Comparison of ENCODE assay signal across 17 cellular contexts in genomic region chr1:62159940-62160348, GRCh38. TPM values are rescaled to one million over a fixed set of nuclear protein-coding genes. Genes with fewer than 3 reads are reported as not detected.
DNase-seq lines count a peak whose midpoint lies in the region; ATAC-seq, FAIRE-seq and TF ChIP-seq lines count a peak whose summit lies in the region.
"Had no signal": no experiment of that assay in that cellular context is flagged by ENCODE, and none has a peak within 500 bp of the region (broad histone marks: within the 10 kb centered on the region; RNA-seq: fewer than 3 reads in every experiment).

No MANE protein-coding gene starts in this region.

- RAD21 ChIA-PET in GM12878 (lab: Charles Lee; ENCODE audit: unreplicated experiment): interaction anchor here (0.7 to 0.9 kb wide), 3 partner anchors 10 to 25 kb away, joined by 3 to 4 read pairs (median 3); no protein-coding TSS in a partner anchor

- no peaks in the 10 kb centered on the region for H3K79me2 ChIP-seq in GM12878 (ENCODE audit: control insufficient read depth, insufficient read depth, low read length)
- H3K79me2 ChIP-seq in HepG2 (ENCODE audit: insufficient read depth, low read length): no peaks in the 10 kb centered on the region

- H3K9me3 ChIP-seq in GM12878 (replicated peaks; ENCODE audit: control insufficient read depth, insufficient read depth, low read length) (no peaks in the 10 kb centered on the region), esophagus squamous epithelium (no peaks in the 10 kb centered on the region), HepG2 (ENCODE audit: low read length) (no peaks in the 10 kb centered on the region), left lung (no peaks in the 10 kb centered on the region)
- H3K9me3 ChIP-seq: thoracic aorta had no signal

- DNase-seq in GM12878 (ENCODE audit: low read depth, low spot score): no peak
- DNase-seq in OCI-M1 (lab: John Stamatoyannopoulos, UW): no peak
- DNase-seq in esophagus squamous epithelium (lab: John Stamatoyannopoulos, UW): no peak
- DNase-seq in HepG2 (ENCODE audit: low spot score): no peak
- no peak for DNase-seq in left lung
- DNase-seq: activated naive CD4-positive, alpha-beta T cell treated with anti-CD3 and anti-CD28 coated beads, Interleukin-2, amount 10 ng/mL, durations not matched to agents 7 days and 5 days; GM23248; naive thymus-derived CD8-positive, alpha-beta T cell; NCI-H1436; NCI-H524 had no signal

- in situ Hi-C loops in GM12878 (cut with MboI): no loop called here
- in situ Hi-C loops in HepG2 (cut with HindIII; ENCODE audit: extremely low pct_ligation_motif_present, low pct_unique_long_range_greater_than_20kb): no loop called here

- H3K27ac ChIP-seq in GM12878 (ENCODE audit: control insufficient read depth, insufficient read depth) (no peak overlapping the region), esophagus squamous epithelium (no peak overlapping the region), HepG2 (ENCODE audit: extremely low read length, insufficient read depth, low read length) (no peak overlapping the region), left lung (no peak overlapping the region)
- H3K27ac ChIP-seq: GM23248, thoracic aorta, VCaP had no signal

- SMC1A ChIA-PET in GM12878 (lab: Charles Lee; ENCODE audit: uncharacterized antibody, unreplicated experiment): interaction anchor here (1.5 kb wide), 1 partner anchor 16 kb away, joined by 4 read pairs; no protein-coding TSS in a partner anchor

- peaks cover 6% of the 10 kb centered on the region for H3K4me1 ChIP-seq in GM12878 (ENCODE audit: control insufficient read depth, insufficient read depth, low read length)
- no peaks in the 10 kb centered on the region for H3K4me1 ChIP-seq in esophagus squamous epithelium
- H3K4me1 ChIP-seq in HepG2 (ENCODE audit: insufficient read depth, low read length): peaks cover 3% of the 10 kb centered on the region; the same call in 1 of the 2 replicates
- no peaks in the 10 kb centered on the region for H3K4me1 ChIP-seq in left lung

- H4K20me1 ChIP-seq in GM12878 (ENCODE audit: control insufficient read depth, insufficient read depth): no peaks in the 10 kb centered on the region
- no peaks in the 10 kb centered on the region for H4K20me1 ChIP-seq in HepG2 (ENCODE audit: insufficient read depth, low read length)

- POLR2A ChIA-PET in GM12878 (lab: Charles Lee): interaction anchor here (0.6 kb wide), 2 partner anchors 12 to 532 kb away, joined by 3 read pairs; no protein-coding TSS in a partner anchor
- POLR2A ChIA-PET in HepG2 (lab: Yijun Ruan, JAX): no interaction called here

- ATAC-seq in GM18861 (IDR thresholded peaks at IDR 0.05; ENCODE audit: unreplicated experiment) (peak; percentile 82), GM21447 (IDR thresholded peaks at IDR 0.05; ENCODE audit: unreplicated experiment) (peak; percentile 76), HG03108 (IDR thresholded peaks at IDR 0.05; ENCODE audit: unreplicated experiment) (peak; percentile 82), GM12878 (peak; percentile 85), HepG2 (no peak), left lung (no peak)
- ATAC-seq: K562; naive thymus-derived CD8-positive, alpha-beta T cell had no signal

- H3K36me3 ChIP-seq in GM12878 (ENCODE audit: control insufficient read depth in 2 of 2, insufficient read depth in 2 of 2, low read length in 1 of 2) (no peaks in the 10 kb centered on the region), esophagus squamous epithelium (peaks cover 0 to 71% (median 0%) of the 10 kb centered on the region in 3 donors), HepG2 (replicated peaks in 1 of 2; ENCODE audit: control insufficient read depth in 1 of 2, insufficient read depth in 2 of 2, low read length in 2 of 2) (no peaks in the 10 kb centered on the region), left lung (peaks cover 0 to under 1% of the 10 kb centered on the region in 2 donors)
- H3K36me3 ChIP-seq: thoracic aorta had no signal

- no peak for TF ChIP-seq POLR2A in GM12878 (IDR thresholded peaks at IDR 0.05; ENCODE audit: low read depth, low read length)
- no peak for TF ChIP-seq POLR2A in esophagus squamous epithelium (IDR thresholded peaks at IDR 0.05)
- no peak for TF ChIP-seq POLR2A in HepG2 (IDR thresholded peaks at IDR 0.05; ENCODE audit: insufficient read depth in 1 of 2, low read depth in 2 of 2, low read length in 2 of 2)

- CTCF ChIA-PET in GM12878 (lab: Yijun Ruan, JAX): interaction anchor here (0.6 to 1.6 kb wide), 5 partner anchors 16 to 62 kb away, joined by 3 to 11 read pairs (median 7); no protein-coding TSS in a partner anchor
- CTCF ChIA-PET in HepG2 (lab: Yijun Ruan, JAX; ENCODE audit: low intra/inter-chr PET ratio, low total read pairs): no interaction called here

- no peak for TF ChIP-seq EP300 in GM12878 (IDR thresholded peaks at IDR 0.05; ENCODE audit: borderline replicate concordance in 1 of 2, control insufficient read depth in 1 of 2, low read depth in 2 of 2, low read length in 2 of 2)
- TF ChIP-seq EP300 in HepG2 (IDR thresholded peaks at IDR 0.05; ENCODE audit: low read depth in 2 of 2, low read length in 2 of 2): no peak
- TF ChIP-seq EP300 in HepG2 (CRISPR knock-in tag; IDR thresholded peaks at IDR 0.05; ENCODE audit: borderline replicate concordance): no peak

- no peaks in the 10 kb centered on the region for H3K27me3 ChIP-seq in GM12878 (replicated peaks in 1 of 2; ENCODE audit: control insufficient read depth in 2 of 2, insufficient read depth in 2 of 2, low read length in 1 of 2)
- no peaks in the 10 kb centered on the region for H3K27me3 ChIP-seq in esophagus squamous epithelium
- H3K27me3 ChIP-seq in HepG2 (ENCODE audit: control insufficient read depth in 1 of 2, insufficient read depth in 2 of 2, low read length in 2 of 2): no peaks in the 10 kb centered on the region
- no peaks in the 10 kb centered on the region for H3K27me3 ChIP-seq in left lung

- peak overlapping the region; percentile 63 for H2AFZ ChIP-seq in GM12878 (ENCODE audit: control insufficient read depth, low read depth, low read length)
- H2AFZ ChIP-seq in HepG2 (ENCODE audit: low read length): no peak overlapping the region
- H2AFZ ChIP-seq: GM23248 had no signal

- H3K4me3 ChIP-seq in GM12878: no peak overlapping the region
- no peak overlapping the region for H3K4me3 ChIP-seq in esophagus squamous epithelium
- no peak overlapping the region for H3K4me3 ChIP-seq in HepG2 (replicated peaks in 1 of 3; ENCODE audit: insufficient read depth in 1 of 3, low read depth in 2 of 3, low read length in 3 of 3)
- H3K4me3 ChIP-seq in left lung: no peak overlapping the region
- H3K4me3 ChIP-seq: GM23248, K562, thoracic aorta had no signal

- intact Hi-C loops in GM12878 (cut with micrococcal nuclease; ENCODE audit: unreplicated experiment) (no loop called here), esophagus squamous epithelium (cut with DNase I) (no loop called here), HepG2 (cut with micrococcal nuclease; ENCODE audit: unreplicated experiment) (no loop called here), left lung (cut with DNase I) (no loop called here)

- no peak for TF ChIP-seq CTCF in GM12878 (IDR thresholded peaks at IDR 0.05 in 2 of 3, conservative IDR thresholded peaks at IDR 0.05 in 1 of 3; ENCODE audit: control insufficient read depth in 2 of 3, extremely low read depth in 1 of 3, insufficient read depth in 1 of 3, low read depth in 3 of 3, low read length in 3 of 3)
- TF ChIP-seq CTCF in esophagus squamous epithelium (IDR thresholded peaks at IDR 0.05): no peak
- no peak for TF ChIP-seq CTCF in HepG2 (CRISPR knock-in tag; IDR thresholded peaks at IDR 0.05)
- no peak for TF ChIP-seq CTCF in left lung (IDR thresholded peaks at IDR 0.05)

- TF ChIP-seq RAD21 in GM12878 (IDR thresholded peaks at IDR 0.05; ENCODE audit: insufficient read depth, low read depth, low read length) (no peak), HepG2 (CRISPR knock-in tag; IDR thresholded peaks at IDR 0.05) (no peak)

- BruUV-seq in GM12878 (replicated peaks; lab: Mats Ljungman, UMichigan) (no TSS peak), HepG2 (replicated peaks; lab: Mats Ljungman, UMichigan) (no TSS peak)

- no peak overlapping the region for H3K9ac ChIP-seq in GM12878 (ENCODE audit: control insufficient read depth, insufficient read depth, low read length)
- no peak overlapping the region for H3K9ac ChIP-seq in HepG2 (ENCODE audit: insufficient read depth, low read depth, low read length)
- H3K9ac ChIP-seq: GM23248 had no signal

- FAIRE-seq in GM12878 (lab: Jason Lieb, UNC) (no peak), HepG2 (lab: Jason Lieb, UNC) (no peak)
- FAIRE-seq: K562 had no signal

- 12% methylated on average over 6 of the region's 6 CpGs for WGBS in GM12878 (ENCODE audit: insufficient coverage, insufficient replicate concordance, low lambda C conversion rate, missing lambda C conversion rate)
- 70 to 75% methylated on average over 6 of the region's 6 CpGs for WGBS in esophagus squamous epithelium, 2 donors
- WGBS in HepG2 (ENCODE audit: low lambda C conversion rate): 95% methylated on average over 5 of the region's 6 CpGs

- H3K4me2 ChIP-seq in GM12878 (ENCODE audit: control insufficient read depth, insufficient read depth) (peak overlapping the region; percentile 61), HepG2 (ENCODE audit: low read depth, low read length) (no peak overlapping the region)

RNA-seq across cellular contexts. Expression of gene L1TD1, which starts 34.7 kb away (rescaled TPM):
- total RNA-seq in GM12878 (2013; cell fraction: nucleolus; rRNA removed): not detected in 2 replicates
- total RNA-seq in GM12878 (2014; rRNA removed): not detected in 2 replicates
- total RNA-seq in GM12878 (2014; rRNA removed; fragmentation: Illumina TruSeq; extraction: Trizol): not detected in 2 replicates
- total RNA-seq in GM12878 (2021): 0.24 and 0.31 TPM in 2 replicates
- polyA plus RNA-seq in GM12878 (2011; ENCODE audit: low read depth): not detected
- polyA plus RNA-seq in GM12878 (2011; rRNA removed): not detected in 2 replicates
- polyA plus RNA-seq in GM12878 (2011; cell fraction: cytosol; rRNA removed): not detected in 2 replicates
- polyA plus RNA-seq in GM12878 (2011; cell fraction: nucleus; rRNA removed): not detected in 2 replicates
- 0.03 TPM in 1 of 2 replicates, not detected in the other for polyA plus RNA-seq in GM12878 (2012)
- not detected in 2 replicates for polyA plus RNA-seq in GM12878 (2014; fragmentation: Illumina TruSeq; extraction: Trizol)
- not detected for polyA plus RNA-seq in GM12878 (2014; fragmentation: Nextera tagmentation; extraction: Ambion mirVana)
- polyA plus RNA-seq in GM12878 (2014; rRNA removed): not detected in 2 replicates
- under 1 TPM; 0.07 to 0.21 TPM for polyA plus RNA-seq in GM12878 (2016; fragmentation: Nextera tagmentation; extraction: Ambion mirVana)
- 0.05 TPM in 1 of 2 replicates, not detected in the other for polyA minus RNA-seq in GM12878 (2011; rRNA and poly(A)+ RNA removed)
- not detected in 2 replicates for polyA minus RNA-seq in GM12878 (2011; cell fraction: cytosol; rRNA and poly(A)+ RNA removed)
- polyA minus RNA-seq in GM12878 (2011; cell fraction: nucleus; rRNA and poly(A)+ RNA removed): not detected in 2 replicates
- total RNA-seq in esophagus squamous epithelium: under 1 TPM in 2 of 4 donors, not detected in 2; under 0.01 to 0.08 TPM
- total RNA-seq in HepG2 (2016; rRNA removed; fragmentation: Illumina TruSeq; extraction: Trizol): not detected in 2 replicates
- not detected in 2 replicates for total RNA-seq in HepG2 (2016; cell fraction: cytosol; rRNA removed; fragmentation: Illumina TruSeq; extraction: Trizol; ENCODE audit: low read depth)
- total RNA-seq in HepG2 (2016; cell fraction: insoluble cytoplasmic fraction; rRNA removed; fragmentation: Illumina TruSeq; extraction: Trizol): not detected in 2 replicates
- total RNA-seq in HepG2 (2016; cell fraction: membrane; rRNA removed; fragmentation: Illumina TruSeq; extraction: Trizol): not detected in 2 replicates
- not detected in 2 replicates for total RNA-seq in HepG2 (2016; cell fraction: nucleus; rRNA removed; fragmentation: Illumina TruSeq; extraction: Trizol)
- not detected in 2 replicates for polyA plus RNA-seq in HepG2 (2011; rRNA removed)
- not detected in 2 replicates for polyA plus RNA-seq in HepG2 (2011; cell fraction: cytosol; rRNA removed)
- 0.03 TPM in 1 of 2 replicates, not detected in the other for polyA plus RNA-seq in HepG2 (2011; cell fraction: nucleus; rRNA removed)
- not detected in 2 replicates for polyA plus RNA-seq in HepG2 (2012)
- not detected in 2 replicates for polyA plus RNA-seq in HepG2 (2016; cell fraction: cytosol; fragmentation: Illumina TruSeq; extraction: Trizol; ENCODE audit: low read depth)
- not detected in 2 replicates for polyA plus RNA-seq in HepG2 (2016; cell fraction: insoluble cytoplasmic fraction; fragmentation: Illumina TruSeq; extraction: Trizol; ENCODE audit: low read depth)
- polyA plus RNA-seq in HepG2 (2016; cell fraction: membrane; fragmentation: Illumina TruSeq; extraction: Trizol; ENCODE audit: low read depth): not detected in 2 replicates
- polyA plus RNA-seq in HepG2 (2016; cell fraction: nucleus; fragmentation: Illumina TruSeq; extraction: Trizol; ENCODE audit: insufficient read depth, low read depth): not detected in 2 replicates
- polyA minus RNA-seq in HepG2 (2011; rRNA and poly(A)+ RNA removed; ENCODE audit: low replicate concordance): not detected in 2 replicates
- polyA minus RNA-seq in HepG2 (2011; cell fraction: cytosol; rRNA and poly(A)+ RNA removed): not detected in 2 replicates
- polyA minus RNA-seq in HepG2 (2011; cell fraction: nucleus; rRNA and poly(A)+ RNA removed): not detected in 2 replicates
- total RNA-seq in left lung: 1 to 10 TPM in 1 of 2 donors, under 1 TPM in 1; 0.93 to 1.3 TPM
- total RNA-seq: naive thymus-derived CD8-positive, alpha-beta T cell; pulmonary artery endothelial cell had no signal
- polyA plus RNA-seq: K562; naive thymus-derived CD8-positive, alpha-beta T cell had no signal

Comparison
In these comparisons a context has a peak if more than half of its experiments do, and no peak if none do; other contexts are left out.
1. ATAC-seq: peak in GM18861 (single experiment), GM21447 (single experiment), HG03108 (single experiment) and GM12878 (single experiment); none in HepG2 (single experiment) and left lung (single experiment).